Comparison of ENCODE assay signal across 8 cellular contexts in genomic region chr1:234599617-234600417, GRCh38. TPM values are rescaled to one million over a fixed set of nuclear protein-coding genes. Genes with fewer than 3 reads are reported as not detected.
DNase-seq lines count a peak whose midpoint lies in the region; ATAC-seq and TF ChIP-seq lines count a peak whose summit lies in the region.

No MANE protein-coding gene starts in this region.

- H3K4me3 Mint-ChIP-seq in chondrocyte (ENCODE audit: unreplicated experiment) = peak overlapping the region; percentile 80

- peaks cover 57% of the 10 kb centered on the region for H3K4me1 Mint-ChIP-seq in chondrocyte (ENCODE audit: low read depth)

- H3K9me3 Mint-ChIP-seq in chondrocyte (ENCODE audit: low read depth) = no peaks in the 10 kb centered on the region

- H3K36me3 Mint-ChIP-seq in chondrocyte (ENCODE audit: low read depth) = peaks cover 3% of the 10 kb centered on the region

- TF ChIP-seq CTCF in chondrocyte (IDR thresholded peaks at IDR 0.05) = no peak

- DNase-seq in AML-193 (lab: John Stamatoyannopoulos, UW) = peak; percentile 66 to 82
- peak; percentile 91 to 95 for DNase-seq in NCI-H446 (lab: John Stamatoyannopoulos, UW)
- peak; percentile 56 to 70 for DNase-seq in activated CD4-positive, alpha-beta T cell treated with anti-CD3 and anti-CD28 coated beads for 24 hours (ENCODE audit: low read depth in 2 of 2)
- DNase-seq in chondrocyte (ENCODE audit: low spot score) = no peak
- peak; percentile 83 for DNase-seq in kidney tubule cell (ENCODE audit: low spot score)
- DNase-seq in stimulated activated CD4-positive, alpha-beta T cell treated with anti-CD3 and anti-CD28 coated beads, Interleukin-15, amount 100 ng/mL, for 48 hours (ENCODE audit: low read depth in 2 of 2) = peak; percentile 57 to 72

- H3K27ac Mint-ChIP-seq in chondrocyte (ENCODE audit: unreplicated experiment) = peak overlapping the region; percentile 95

- H3K27me3 Mint-ChIP-seq in chondrocyte (ENCODE audit: low read depth) = no peaks in the 10 kb centered on the region

- ATAC-seq in GM19025 (IDR thresholded peaks at IDR 0.05; ENCODE audit: low read depth, unreplicated experiment) (peak; percentile 80), HG03159 (IDR thresholded peaks at IDR 0.05; ENCODE audit: unreplicated experiment) (peak; percentile 65)

RNA-seq across cellular contexts. Expression of gene IRF2BP2, which starts 10.2 kb away (rescaled TPM):
- total RNA-seq in chondrocyte = 67.9 to 74.4 TPM (median 70.5 TPM) in 3 replicates
